ENCODE assay signal across 11 cellular contexts in the genomic region with DNA sequence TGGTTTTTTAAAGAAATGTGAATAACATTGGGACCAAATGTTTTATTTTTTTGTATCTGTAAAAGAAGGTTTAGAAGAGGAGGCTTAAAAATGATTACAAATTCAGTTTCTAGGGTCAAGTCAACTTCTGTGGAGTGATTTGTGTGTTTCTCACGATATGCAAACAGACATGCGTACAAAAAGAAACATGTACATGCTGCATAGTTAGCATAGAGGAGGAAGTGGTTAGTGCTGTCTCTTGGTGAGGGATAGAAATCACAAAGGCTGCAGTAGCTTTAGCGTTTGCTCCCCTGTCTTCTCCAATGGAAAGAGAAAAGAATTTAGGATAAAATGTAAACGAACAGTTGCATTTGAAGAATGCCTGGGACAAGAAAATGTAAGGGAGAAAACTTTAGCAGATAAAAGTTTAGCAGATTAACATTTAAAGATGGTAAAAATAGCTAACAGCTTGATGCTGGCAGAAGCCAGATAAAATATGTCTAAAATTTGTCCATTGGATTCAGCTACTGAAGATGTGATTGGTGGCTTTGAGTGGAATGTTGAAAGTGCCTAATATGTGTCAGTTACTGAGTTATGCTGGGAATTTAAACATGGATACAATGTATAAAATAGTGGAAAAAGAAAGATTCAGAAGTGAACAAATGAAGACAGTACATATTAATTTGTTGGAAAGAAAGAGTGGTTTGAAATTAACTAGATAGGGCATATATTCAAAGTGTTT. TPM values are rescaled to one million over a fixed set of nuclear protein-coding genes. Genes with fewer than 3 reads are reported as not detected.
A peak's percentile ranks its signal among the peaks of the same experiment; 100 is the strongest.
DNase-seq lines count a peak whose midpoint lies in the region; ATAC-seq, FAIRE-seq and TF ChIP-seq lines count a peak whose summit lies in the region.
"Had no signal": no experiment of that assay in that cellular context is flagged by ENCODE, and none has a peak within 500 bp of the region (broad histone marks: within the 10 kb centered on the region; RNA-seq: fewer than 3 reads in every experiment).

No MANE protein-coding gene starts in this region.

- H3K27me3 ChIP-seq in CD4-positive, CD25-positive, alpha-beta regulatory T cell (ENCODE audit: control insufficient read depth, insufficient read depth, low read length): no peaks in the 10 kb centered on the region
- H3K27me3 ChIP-seq in GM12878 (replicated peaks in 1 of 2; ENCODE audit: control insufficient read depth in 2 of 2, insufficient read depth in 2 of 2, low read length in 1 of 2) (no peaks in the 10 kb centered on the region), pancreas (no peaks in the 10 kb centered on the region)
- H3K27me3 ChIP-seq: vagina had no signal

- POLR2A ChIA-PET in GM12878 (lab: Charles Lee): no interaction called here

- H3K9me3 ChIP-seq in CD4-positive, CD25-positive, alpha-beta regulatory T cell (ENCODE audit: control insufficient read depth in 2 of 2, low read length in 2 of 2): no peaks in the 10 kb centered on the region
- H3K9me3 ChIP-seq in GM12878 (replicated peaks; ENCODE audit: control insufficient read depth, insufficient read depth, low read length): no peaks in the 10 kb centered on the region
- H3K9me3 ChIP-seq in pancreas: no peaks in the 10 kb centered on the region
- H3K9me3 ChIP-seq: vagina had no signal

- no peak for TF ChIP-seq EP300 in GM12878 (IDR thresholded peaks at IDR 0.05; ENCODE audit: borderline replicate concordance in 1 of 2, control insufficient read depth in 1 of 2, low read depth in 2 of 2, low read length in 2 of 2)

- peak overlapping the region; percentile 46 to 83 (median 70) for H3K4me3 Mint-ChIP-seq in CD4-positive, CD25-positive, alpha-beta regulatory T cell

- H3K9ac ChIP-seq in GM12878 (ENCODE audit: control insufficient read depth, insufficient read depth, low read length): no peak overlapping the region

- H3K36me3 Mint-ChIP-seq in CD4-positive, CD25-positive, alpha-beta regulatory T cell: peaks cover 35% of the 10 kb centered on the region

- H2AFZ ChIP-seq in GM12878 (ENCODE audit: control insufficient read depth, low read depth, low read length): no peak overlapping the region

- peak; percentile 47 for FAIRE-seq in GM12878 (lab: Jason Lieb, UNC)
- FAIRE-seq in pancreas (lab: Jason Lieb, UNC): no peak

- RAD21 ChIA-PET in GM12878 (lab: Charles Lee; ENCODE audit: unreplicated experiment): interaction anchor here (0.9 to 1.9 kb wide), 4 partner anchors 20 to 186 kb away, joined by 3 to 6 read pairs (median 4); a partner anchor contains a TSS

- no TSS peak for BruUV-seq in GM12878 (replicated peaks; lab: Mats Ljungman, UMichigan)

- peaks cover 40% of the 10 kb centered on the region for H3K36me3 ChIP-seq in CD4-positive, CD25-positive, alpha-beta regulatory T cell (ENCODE audit: control insufficient read depth, insufficient read depth, low read length)
- H3K36me3 ChIP-seq in GM12878 (ENCODE audit: control insufficient read depth in 2 of 2, insufficient read depth in 2 of 2, low read length in 1 of 2): peaks cover 9 to 27% of the 10 kb centered on the region in 2 experiments
- no peaks in the 10 kb centered on the region for H3K36me3 ChIP-seq in pancreas
- H3K36me3 ChIP-seq: vagina had no signal

- H3K27ac ChIP-seq in CD4-positive, CD25-positive, alpha-beta regulatory T cell (ENCODE audit: insufficient read depth, low read length, poor library complexity, severe bottlenecking): peak overlapping the region; percentile 84
- peak overlapping the region; percentile 41; the same call in 1 of the 2 replicates for H3K27ac ChIP-seq in GM12878 (ENCODE audit: control insufficient read depth, insufficient read depth)
- H3K27ac ChIP-seq in pancreas: no peak overlapping the region
- H3K27ac ChIP-seq: vagina had no signal

- no peaks in the 10 kb centered on the region for H3K79me2 ChIP-seq in GM12878 (ENCODE audit: control insufficient read depth, insufficient read depth, low read length)

- CTCF ChIA-PET in GM12878 (lab: Yijun Ruan, JAX): interaction anchor here (0.6 to 2.2 kb wide), 3 partner anchors 29 to 186 kb away, joined by 3 to 10 read pairs (median 5); no protein-coding TSS in a partner anchor

- TF ChIP-seq RAD21 in GM12878 (IDR thresholded peaks at IDR 0.05; ENCODE audit: insufficient read depth, low read depth, low read length): no peak

- SMC1A ChIA-PET in GM12878 (lab: Charles Lee; ENCODE audit: uncharacterized antibody, unreplicated experiment): interaction anchor here (0.7 to 1.8 kb wide), 5 partner anchors 8 to 182 kb away, joined by 3 to 5 read pairs (median 4); no protein-coding TSS in a partner anchor

- no peak for TF ChIP-seq POLR2A in GM12878 (IDR thresholded peaks at IDR 0.05; ENCODE audit: low read depth, low read length)

- intact Hi-C loops in GM12878 (cut with micrococcal nuclease; ENCODE audit: unreplicated experiment): no loop called here
- intact Hi-C loops in pancreas (cut with DNase I): no loop called here

- no peaks in the 10 kb centered on the region for H4K20me1 ChIP-seq in GM12878 (ENCODE audit: control insufficient read depth, insufficient read depth)

- no peak for TF ChIP-seq CTCF in GM12878 (IDR thresholded peaks at IDR 0.05 in 2 of 3, conservative IDR thresholded peaks at IDR 0.05 in 1 of 3; ENCODE audit: control insufficient read depth in 2 of 3, extremely low read depth in 1 of 3, insufficient read depth in 1 of 3, low read depth in 3 of 3, low read length in 3 of 3)
- TF ChIP-seq CTCF in pancreas (IDR thresholded peaks at IDR 0.05): no peak

- peak; percentile 86 for ATAC-seq in CD4-positive, CD25-positive, alpha-beta regulatory T cell (ENCODE audit: low read depth in 2 of 2)
- peak; percentile 52 for ATAC-seq in GM18870 (IDR thresholded peaks at IDR 0.05; ENCODE audit: unreplicated experiment)
- ATAC-seq in HG03558 (IDR thresholded peaks at IDR 0.05; ENCODE audit: extremely low read depth, unreplicated experiment): peak; percentile 53
- ATAC-seq in GM12878: peak; percentile 78
- ATAC-seq in pancreas: no peak
- ATAC-seq in HG02759 (IDR thresholded peaks at IDR 0.05; ENCODE audit: unreplicated experiment): no peak

- H3K4me1 Mint-ChIP-seq in CD4-positive, CD25-positive, alpha-beta regulatory T cell: peaks cover 31 to 70% (median 62%) of the 10 kb centered on the region in 4 donors

- H3K4me2 ChIP-seq in GM12878 (ENCODE audit: control insufficient read depth, insufficient read depth): no peak overlapping the region

- peaks cover 43% of the 10 kb centered on the region for H3K4me1 ChIP-seq in CD4-positive, CD25-positive, alpha-beta regulatory T cell (ENCODE audit: control insufficient read depth, insufficient read depth, low read length, poor library complexity, severe bottlenecking)
- H3K4me1 ChIP-seq in GM12878 (ENCODE audit: control insufficient read depth, insufficient read depth, low read length) (peaks cover 9% of the 10 kb centered on the region; the same call in 1 of the 2 replicates), pancreas (no peaks in the 10 kb centered on the region)
- H3K4me1 ChIP-seq: vagina had no signal

- H3K4me3 ChIP-seq in CD4-positive, CD25-positive, alpha-beta regulatory T cell (ENCODE audit: low read depth, low read length): peak overlapping the region; percentile 60
- H3K4me3 ChIP-seq in GM12878 (no peak overlapping the region), pancreas (no peak overlapping the region)
- H3K4me3 ChIP-seq: vagina had no signal

- no peaks in the 10 kb centered on the region for H3K9me3 Mint-ChIP-seq in CD4-positive, CD25-positive, alpha-beta regulatory T cell

- no peaks in the 10 kb centered on the region for H3K27me3 Mint-ChIP-seq in CD4-positive, CD25-positive, alpha-beta regulatory T cell

- in situ Hi-C loops in GM12878 (cut with MboI): no loop called here

- 16% methylated on average over 4 of the region's 4 CpGs for WGBS in GM12878 (ENCODE audit: insufficient coverage, insufficient replicate concordance, low lambda C conversion rate, missing lambda C conversion rate)
- 75 to 80% methylated on average over 4 of the region's 4 CpGs for WGBS in pancreas, 2 donors

- peak overlapping the region; percentile 96 to 98 (median 96) for H3K27ac Mint-ChIP-seq in CD4-positive, CD25-positive, alpha-beta regulatory T cell

- peak in 2 of 3 donors; percentile 56 to 78 for DNase-seq in CD4-positive, CD25-positive, alpha-beta regulatory T cell
- DNase-seq in GM12878 (ENCODE audit: low read depth, low spot score) (no peak), kidney tubule cell (ENCODE audit: low spot score) (no peak), C1 segment of cervical spinal cord (lab: John Stamatoyannopoulos, UW) (no peak), pancreas (no peak)
- DNase-seq: NK-92 treated with Interleukin-12 subunit alpha and Interleukin-12 subunit beta, amount 100 ng/mL, for 24 hours; stimulated activated CD4-positive, alpha-beta T cell treated with anti-CD3 and anti-CD28 coated beads, Interleukin-4, amount 100 ng/mL, for 1 hour had no signal

TF ChIP-seq in GM12878, 131 proteins besides CTCF, POLR2A, EP300 and RAD21 (continues in another document):
- TF ChIP-seq SPI1 (IDR thresholded peaks at IDR 0.05; ENCODE audit: borderline replicate concordance, insufficient read depth, low read depth, low read length) (peak; percentile 73), POU2F2 (IDR thresholded peaks at IDR 0.05; ENCODE audit: borderline replicate concordance, low read depth, low read length) (peak; percentile 33; the same call in 1 of the 3 replicates), RUNX3 (IDR thresholded peaks at IDR 0.05; ENCODE audit: low read length) (peak; percentile 70), SREBF1 (IDR thresholded peaks at IDR 0.05; ENCODE audit: low read length) (no peak), CHD1 (IDR thresholded peaks at IDR 0.05; ENCODE audit: low read depth, low read length) (no peak)

RNA-seq across cellular contexts. Expression of a gene that starts 44.9 kb away (rescaled TPM):
- 99.0 TPM for total RNA-seq in CD4-positive, CD25-positive, alpha-beta regulatory T cell
- polyA plus RNA-seq in CD4-positive, CD25-positive, alpha-beta regulatory T cell: 10 to 100 TPM; 39.4 to 49.1 (median 45.1) TPM
- 326 and 345 TPM in 2 replicates for total RNA-seq in GM12878 (2013; cell fraction: nucleolus; rRNA removed)
- total RNA-seq in GM12878 (2014; rRNA removed) (61.5 and 79.2 TPM in 2 replicates), GM12878 (2014; rRNA removed; fragmentation: Illumina TruSeq; extraction: Trizol) (65.8 and 71.2 TPM in 2 replicates), GM12878 (2021) (49.8 and 50.6 TPM in 2 replicates), pancreas (10 to 100 TPM in 2 of 6 donors, 1 to 10 TPM in 4; 6.7 to 12.9 (median 7.7) TPM)
- 19.6 TPM for polyA plus RNA-seq in GM12878 (2011; ENCODE audit: low read depth)
- polyA plus RNA-seq in GM12878 (2011; rRNA removed) (126 and 179 TPM in 2 replicates), GM12878 (2014; fragmentation: Illumina TruSeq; extraction: Trizol) (54.2 and 67.3 TPM in 2 replicates), GM12878 (2014; fragmentation: Nextera tagmentation; extraction: Ambion mirVana) (10 to 100 TPM; 17.6 to 32.5 TPM), GM12878 (2014; rRNA removed) (33.9 and 40.3 TPM in 2 replicates), GM12878 (2016; fragmentation: Nextera tagmentation; extraction: Ambion mirVana) (10 to 100 TPM; 32.5 to 37.2 TPM), pancreas (1 to 10 TPM; 3.2 to 6.7 TPM)
- polyA plus RNA-seq in GM12878 (2011; cell fraction: cytosol; rRNA removed): 40.3 and 53.0 TPM in 2 replicates
- 145 and 211 TPM in 2 replicates for polyA plus RNA-seq in GM12878 (2011; cell fraction: nucleus; rRNA removed)
- 25.7 and 45.2 TPM in 2 replicates for polyA plus RNA-seq in GM12878 (2012)
- 83.9 and 129 TPM in 2 replicates for polyA minus RNA-seq in GM12878 (2011; rRNA and poly(A)+ RNA removed)
- 28.5 and 42.0 TPM in 2 replicates for polyA minus RNA-seq in GM12878 (2011; cell fraction: cytosol; rRNA and poly(A)+ RNA removed)
- polyA minus RNA-seq in GM12878 (2011; cell fraction: nucleus; rRNA and poly(A)+ RNA removed): 66.7 and 73.4 TPM in 2 replicates

Comparison
In these comparisons a context has a peak if more than half of its experiments do, and no peak if none do; other contexts are left out.
1. ATAC-seq: peak in CD4-positive, CD25-positive, alpha-beta regulatory T cell (2 of 2), GM18870 (single experiment), HG03558 (single experiment) and GM12878 (single experiment); none in pancreas (0 of 4) and HG02759 (single experiment).
2. DNase-seq: peak in CD4-positive, CD25-positive, alpha-beta regulatory T cell (2 of 3); none in GM12878 (single experiment), kidney tubule cell (single experiment), C1 segment of cervical spinal cord (0 of 14) and pancreas (0 of 6).
3. H3K27ac ChIP-seq: peak in CD4-positive, CD25-positive, alpha-beta regulatory T cell (single experiment) and GM12878 (single experiment); none in pancreas (0 of 4).